In the genomic region with DNA sequence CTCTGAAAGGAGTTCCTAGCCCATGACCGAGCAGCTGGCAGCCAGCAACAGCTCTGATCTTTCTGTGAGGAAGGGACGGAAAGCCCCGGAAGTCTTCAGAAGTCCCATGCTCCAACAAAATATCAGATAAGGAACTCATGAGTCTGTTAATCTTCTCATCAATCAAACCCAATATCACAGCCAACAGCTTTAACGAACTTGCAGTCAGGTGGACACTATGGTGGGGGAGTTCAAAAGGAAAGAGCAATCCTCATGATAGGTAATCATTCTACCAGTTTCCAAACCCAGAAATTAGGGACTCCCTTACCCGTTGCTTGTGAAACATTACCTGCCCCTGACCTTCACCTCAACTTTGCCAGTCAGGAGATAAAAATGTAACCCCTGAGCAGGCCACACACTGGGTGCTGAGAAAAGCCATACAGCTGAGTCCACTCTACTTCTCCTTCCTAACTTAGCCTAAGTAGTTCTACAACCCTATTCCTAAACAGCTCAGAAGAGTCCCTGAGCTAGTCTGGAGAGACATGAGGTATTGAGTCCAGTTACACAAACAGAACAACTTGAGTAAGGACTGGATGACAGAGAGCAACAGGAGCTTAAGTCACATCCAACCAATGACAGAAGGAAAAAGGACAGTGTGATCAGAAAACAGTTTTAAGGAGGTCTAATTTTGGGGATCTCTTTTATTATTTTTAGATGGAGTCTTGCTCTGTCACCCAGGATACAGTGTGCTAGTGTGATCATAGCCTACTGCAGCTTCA, we compare ENCODE assay signal across 13 cellular contexts. TPM values are rescaled to one million over a fixed set of nuclear protein-coding genes. Genes with fewer than 3 reads are reported as not detected.
DNase-seq lines count a peak whose midpoint lies in the region; ATAC-seq and TF ChIP-seq lines count a peak whose summit lies in the region.
"Had no signal": no experiment of that assay in that cellular context is flagged by ENCODE, and none has a peak within 500 bp of the region (broad histone marks: within the 10 kb centered on the region; RNA-seq: fewer than 3 reads in every experiment).

No MANE protein-coding gene starts in this region.

- H3K9me3 ChIP-seq in Panc1 (ENCODE audit: control insufficient read depth, insufficient read depth, low read depth, low read length) (no peaks in the 10 kb centered on the region), trophoblast cell (ENCODE audit: insufficient read depth, low read depth, low read length) (peaks cover 2% of the 10 kb centered on the region), body of pancreas (no peaks in the 10 kb centered on the region)
- no peaks in the 10 kb centered on the region for H3K9me3 ChIP-seq in effector memory CD4-positive, alpha-beta T cell (ENCODE audit: control insufficient read depth, low read length)
- H3K9me3 ChIP-seq: upper lobe of right lung had no signal

- no peak overlapping the region for H4K8ac ChIP-seq in trophoblast cell (ENCODE audit: low read depth, low read length)

- H3K23ac ChIP-seq in trophoblast cell (ENCODE audit: low read length): no peak overlapping the region

- no peak overlapping the region for H2AK5ac ChIP-seq in trophoblast cell (ENCODE audit: low read length)

- H4K12ac ChIP-seq in trophoblast cell (ENCODE audit: low read depth, low read length): no peak overlapping the region

- H2BK120ac ChIP-seq in trophoblast cell (ENCODE audit: insufficient read depth, low read length, poor library complexity): no peak overlapping the region

- BruUV-seq in Panc1 (replicated peaks; lab: Mats Ljungman, UMichigan): TSS peak; percentile 50

- no peak for ATAC-seq in activated CD8-positive, alpha-beta memory T cell treated with anti-CD3 and anti-CD28 coated beads, Interleukin-2, amount 10 ng/mL, durations not matched to agents 7 days and 5 days
- ATAC-seq in Panc1 (no peak), body of pancreas (no peak), HG03139 (IDR thresholded peaks at IDR 0.05; ENCODE audit: unreplicated experiment) (no peak)
- ATAC-seq: left lobe of liver, upper lobe of right lung had no signal

- TF ChIP-seq CTCF in Panc1 (IDR thresholded peaks at IDR 0.05) (no peak), body of pancreas (IDR thresholded peaks at IDR 0.05) (no peak)

- no peaks in the 10 kb centered on the region for H3K27me3 Mint-ChIP-seq in activated CD8-positive, alpha-beta memory T cell treated with anti-CD3 and anti-CD28 coated beads, Interleukin-2, amount 10 ng/mL, durations not matched to agents 7 days and 5 days

- no peaks in the 10 kb centered on the region for H3K36me3 ChIP-seq in Panc1 (ENCODE audit: control insufficient read depth, insufficient read depth, low read length)
- H3K36me3 ChIP-seq in effector memory CD4-positive, alpha-beta T cell (ENCODE audit: control insufficient read depth, insufficient read depth, low read length): peaks cover 44% of the 10 kb centered on the region
- H3K36me3 ChIP-seq in trophoblast cell (ENCODE audit: control insufficient read depth in 1 of 2, insufficient read depth in 2 of 2, low read length in 2 of 2): peaks cover 35 to 40% of the 10 kb centered on the region in 2 experiments
- H3K36me3 ChIP-seq in body of pancreas (replicated peaks in 1 of 2; ENCODE audit: insufficient read depth in 1 of 2, low read depth in 2 of 2): peaks cover 0 to 15% of the 10 kb centered on the region in 2 donors

- no peak for TF ChIP-seq POLR2A in body of pancreas (IDR thresholded peaks at IDR 0.05)

- intact Hi-C loops in Panc1 (cut with micrococcal nuclease; ENCODE audit: unreplicated experiment) (no loop called here), body of pancreas (cut with DNase I) (no loop called here)

- H3K27ac ChIP-seq in Panc1 (ENCODE audit: low read length): no peak overlapping the region
- H3K27ac ChIP-seq in effector memory CD4-positive, alpha-beta T cell (ENCODE audit: insufficient read depth, low read length, poor library complexity, severe bottlenecking): peak overlapping the region; percentile 7
- no peak overlapping the region for H3K27ac ChIP-seq in trophoblast cell (ENCODE audit: low read depth, low read length)
- peak overlapping the region in 2 of 4 donors; percentile 5 to 17 for H3K27ac ChIP-seq in body of pancreas
- H3K27ac ChIP-seq: hepatocyte, upper lobe of right lung had no signal

- WGBS in trophoblast cell (ENCODE audit: extremely low coverage, insufficient coverage, insufficient read length): no CpG with 5 or more reads among the region's 5 CpGs
- 22 to 34% methylated on average over 4 to 5 of the region's 5 CpGs for WGBS in body of pancreas, 2 donors

- in situ Hi-C loops in Panc1 (cut with HindIII; ENCODE audit: low pct_unique_long_range_greater_than_20kb, low sequenced_read_pairs): no loop called here

- no peaks in the 10 kb centered on the region for H3K27me3 ChIP-seq in Panc1 (ENCODE audit: control insufficient read depth, insufficient read depth, low read length)
- no peaks in the 10 kb centered on the region for H3K27me3 ChIP-seq in effector memory CD4-positive, alpha-beta T cell (replicated peaks; ENCODE audit: control insufficient read depth, insufficient read depth, low read length, poor library complexity, severe bottlenecking)
- no peaks in the 10 kb centered on the region for H3K27me3 ChIP-seq in trophoblast cell (ENCODE audit: insufficient read depth, low read length)
- H3K27me3 ChIP-seq in body of pancreas: no peaks in the 10 kb centered on the region
- H3K27me3 ChIP-seq: hepatocyte, upper lobe of right lung had no signal

- H3K9me3 Mint-ChIP-seq in activated CD8-positive, alpha-beta memory T cell treated with anti-CD3 and anti-CD28 coated beads, Interleukin-2, amount 10 ng/mL, durations not matched to agents 7 days and 5 days (ENCODE audit: low read depth): no peaks in the 10 kb centered on the region

- peak overlapping the region; percentile 27 for H2AFZ ChIP-seq in trophoblast cell (ENCODE audit: insufficient read depth, low read length, poor library complexity)
- H2AFZ ChIP-seq: hepatocyte had no signal

- no peak overlapping the region for H3K4ac ChIP-seq in trophoblast cell (ENCODE audit: low read depth, low read length)

- H4K91ac ChIP-seq in trophoblast cell (ENCODE audit: low read depth, low read length): no peak overlapping the region

- no peak for DNase-seq in activated CD8-positive, alpha-beta memory T cell treated with anti-CD3 and anti-CD28 coated beads, Interleukin-2, amount 10 ng/mL, durations not matched to agents 7 days and 5 days
- DNase-seq in activated CD8-positive, alpha-beta memory T cell treated with anti-CD3 and anti-CD28 coated beads for 24 hours: no peak
- DNase-seq in Panc1 (ENCODE audit: low read depth, low spot score): no peak
- no peak for DNase-seq in effector memory CD4-positive, alpha-beta T cell
- no peak for DNase-seq in trophoblast cell
- no peak for DNase-seq in NCI-H2107 treated with DMSO at 0.1 percent for 48 hours (lab: John Stamatoyannopoulos, UW; ENCODE audit: unreplicated experiment)
- DNase-seq in body of pancreas: no peak
- DNase-seq: central memory CD4-positive, alpha-beta T cell; H7; upper lobe of right lung had no signal

- H3K36me3 Mint-ChIP-seq in activated CD8-positive, alpha-beta memory T cell treated with anti-CD3 and anti-CD28 coated beads, Interleukin-2, amount 10 ng/mL, durations not matched to agents 7 days and 5 days: peaks cover 40% of the 10 kb centered on the region

- H3K9ac ChIP-seq in trophoblast cell (ENCODE audit: low read length): no peak overlapping the region

- H3K27ac Mint-ChIP-seq in activated CD8-positive, alpha-beta memory T cell treated with anti-CD3 and anti-CD28 coated beads, Interleukin-2, amount 10 ng/mL, durations not matched to agents 7 days and 5 days: peak overlapping the region; percentile 10

- peak overlapping the region; percentile 37 for H3K4me3 Mint-ChIP-seq in activated CD8-positive, alpha-beta memory T cell treated with anti-CD3 and anti-CD28 coated beads, Interleukin-2, amount 10 ng/mL, durations not matched to agents 7 days and 5 days

- no peak overlapping the region for H3K4me3 ChIP-seq in Panc1 (ENCODE audit: low read depth in 2 of 2, low read length in 2 of 2)
- H3K4me3 ChIP-seq in effector memory CD4-positive, alpha-beta T cell (ENCODE audit: insufficient read depth, low read depth, low read length, poor library complexity, severe bottlenecking): no peak overlapping the region
- H3K4me3 ChIP-seq in trophoblast cell (ENCODE audit: low read depth, low read length): no peak overlapping the region
- H3K4me3 ChIP-seq in body of pancreas: no peak overlapping the region
- H3K4me3 ChIP-seq: hepatocyte, upper lobe of right lung had no signal

- CTCF ChIA-PET in activated CD8-positive, alpha-beta memory T cell treated with anti-CD3 and anti-CD28 coated beads, Interleukin-2, amount 10 ng/mL, durations not matched to agents 7 days and 5 days (lab: Charles Lee): interaction anchor here (0.8 to 2.6 kb wide), 6 partner anchors 13 to 79 kb away, joined by 3 to 10 read pairs (median 3); no protein-coding TSS in a partner anchor
- CTCF ChIA-PET in Panc1 (lab: Charles Lee): interaction anchor here (0.6 kb wide), 1 partner anchor 71 kb away, joined by 3 read pairs; no protein-coding TSS in a partner anchor

- H3K4me2 ChIP-seq in trophoblast cell (ENCODE audit: low read length): no peak overlapping the region

- no peak overlapping the region for H3K14ac ChIP-seq in trophoblast cell (ENCODE audit: low read length)

- H3K79me2 ChIP-seq in trophoblast cell (ENCODE audit: control insufficient read depth, insufficient read depth, low read length, poor library complexity): peaks cover 3% of the 10 kb centered on the region

- no peak overlapping the region for H2BK5ac ChIP-seq in trophoblast cell (ENCODE audit: low read depth, low read length, poor library complexity)

- H2BK12ac ChIP-seq in trophoblast cell (ENCODE audit: low read length): no peak overlapping the region

- H3K79me1 ChIP-seq in trophoblast cell (ENCODE audit: low read length): peaks cover 4% of the 10 kb centered on the region

- POLR2A ChIA-PET in Panc1 (lab: Charles Lee): interaction anchor here (0.6 kb wide), 2 partner anchors 173 to 700 kb away, joined by 3 to 10 read pairs; no protein-coding TSS in a partner anchor

- H3K4me1 ChIP-seq in Panc1 (ENCODE audit: control insufficient read depth, insufficient read depth, low read length) (0 out of 2 replicates have a peak, but pooled peaks cover 9% of the 10 kb centered on the region), trophoblast cell (ENCODE audit: control insufficient read depth in 1 of 2, insufficient read depth in 2 of 2, low read length in 2 of 2) (peaks cover 3% of the 10 kb centered on the region in 2 experiments), body of pancreas (peaks cover 31% of the 10 kb centered on the region)
- H3K4me1 ChIP-seq in effector memory CD4-positive, alpha-beta T cell (ENCODE audit: control insufficient read depth, insufficient read depth, low read length, poor library complexity, severe bottlenecking): peaks cover 13% of the 10 kb centered on the region

- H3K18ac ChIP-seq in trophoblast cell (ENCODE audit: low read length): no peak overlapping the region

- H3K4me1 Mint-ChIP-seq in activated CD8-positive, alpha-beta memory T cell treated with anti-CD3 and anti-CD28 coated beads, Interleukin-2, amount 10 ng/mL, durations not matched to agents 7 days and 5 days: peaks cover 49% of the 10 kb centered on the region

RNA-seq across cellular contexts. Expression of gene NDST2, which starts 2.2 kb away (rescaled TPM):
- total RNA-seq in activated CD8-positive, alpha-beta memory T cell treated with anti-CD3 and anti-CD28 coated beads, Interleukin-2, amount 10 ng/mL, durations not matched to agents 7 days and 5 days: 10 to 100 TPM; 49.4 to 64.5 TPM
- total RNA-seq in Panc1 (2021; ENCODE audit: unreplicated experiment): 49.0 TPM
- 49.6 TPM for polyA plus RNA-seq in Panc1 (2012; ENCODE audit: insufficient read length)
- 13.2 and 14.3 TPM in 2 replicates for polyA plus RNA-seq in trophoblast cell (2013)
- 10 to 100 TPM; 21.1 to 25.4 TPM for total RNA-seq in body of pancreas

RNA-seq across cellular contexts. Expression of gene ZSWIM8, which starts 23.8 kb away (rescaled TPM):
- 10 to 100 TPM; 73.6 to 83.7 TPM for total RNA-seq in activated CD8-positive, alpha-beta memory T cell treated with anti-CD3 and anti-CD28 coated beads, Interleukin-2, amount 10 ng/mL, durations not matched to agents 7 days and 5 days
- total RNA-seq in Panc1 (2021; ENCODE audit: unreplicated experiment) (109 TPM), body of pancreas (10 to 100 TPM; 34.5 to 70.9 TPM)
- polyA plus RNA-seq in Panc1 (2012; ENCODE audit: insufficient read length): 126 TPM
- polyA plus RNA-seq in trophoblast cell (2013): 129 and 133 TPM in 2 replicates

RNA-seq across cellular contexts. Expression of gene CHCHD1, which starts 27.4 kb away (rescaled TPM):
- 10 to 100 TPM; 29.0 to 36.2 TPM for total RNA-seq in activated CD8-positive, alpha-beta memory T cell treated with anti-CD3 and anti-CD28 coated beads, Interleukin-2, amount 10 ng/mL, durations not matched to agents 7 days and 5 days
- 41.2 TPM for total RNA-seq in Panc1 (2021; ENCODE audit: unreplicated experiment)
- polyA plus RNA-seq in Panc1 (2012; ENCODE audit: insufficient read length): 71.5 TPM
- polyA plus RNA-seq in trophoblast cell (2013): 119 and 120 TPM in 2 replicates
- total RNA-seq in body of pancreas: 10 to 100 TPM in 1 of 2 donors, 1 to 10 TPM in 1; 9.3 to 15.8 TPM
